15 cellular contexts compared by ENCODE assay signal in genomic region chr14:70995671-70996070, GRCh38.
DNase-seq lines count a peak whose midpoint lies in the region; ATAC-seq, FAIRE-seq and TF ChIP-seq lines count a peak whose summit lies in the region.
"Had no signal": no experiment of that assay in that cellular context is flagged by ENCODE, and none has a peak within 500 bp of the region (broad histone marks: within the 10 kb centered on the region; RNA-seq: fewer than 3 reads in every experiment).

No MANE protein-coding gene starts in this region.

- H3K36me3 ChIP-seq in cardiac muscle cell = no peaks in the 10 kb centered on the region

- H3K4me3 Mint-ChIP-seq in effector memory CD8-positive, alpha-beta T cell = peak overlapping the region; percentile 7 to 41
- no peak overlapping the region for H3K4me3 Mint-ChIP-seq in T-helper 2 cell treated with Interferon-gamma antibody and Interleukin-4, amounts not matched to agents 5 μg/mL and 100 μg/mL, for 36 hours

- no peak for TF ChIP-seq CTCF in cardiac muscle cell (IDR thresholded peaks at IDR 0.05; ENCODE audit: low read depth, low read length)
- no peak for TF ChIP-seq CTCF in D721Med (IDR thresholded peaks at IDR 0.05; ENCODE audit: insufficient read depth, missing control alignments)

- intact Hi-C loops in left cardiac atrium (cut with DNase I) = no loop called here

- DNase-seq in cardiac muscle cell (ENCODE audit: low read depth in 1 of 2, low spot score in 1 of 2) (no peak), left cardiac atrium (no peak), NCI-H460 (ENCODE audit: extremely low read depth, low read depth) (peak; percentile 34), urothelium cell line (ENCODE audit: low spot score) (no peak), NCI-H510A (lab: John Stamatoyannopoulos, UW) (no peak), D721Med (ENCODE audit: insufficient read length, low spot score) (no peak)
- DNase-seq in effector memory CD8-positive, alpha-beta T cell = no peak
- DNase-seq in T-helper 2 cell treated with Interferon-gamma antibody and Interleukin-4, amounts not matched to agents 5 μg/mL and 100 μg/mL, for 36 hours (ENCODE audit: low spot score) = no peak
- DNase-seq: activated CD4-positive, alpha-beta T cell treated with anti-CD3 and anti-CD28 coated beads, Interleukin-2, amount 50 U/mL, for 1 hour; brain microvascular endothelial cell; gastrocnemius medialis; NCI-H1436 treated with DMSO at 0.1 percent for 48 hours; NCI-H524 treated with DMSO at 0.1 percent for 48 hours; posterior cingulate gyrus had no signal

- H3K27ac Mint-ChIP-seq in effector memory CD8-positive, alpha-beta T cell = peak overlapping the region in 1 of 2 donors; percentile 88
- no peak overlapping the region for H3K27ac Mint-ChIP-seq in T-helper 2 cell treated with Interferon-gamma antibody and Interleukin-4, amounts not matched to agents 5 μg/mL and 100 μg/mL, for 36 hours

- H3K36me3 Mint-ChIP-seq in effector memory CD8-positive, alpha-beta T cell (ENCODE audit: insufficient read depth) = peaks cover 12% of the 10 kb centered on the region
- H3K36me3 Mint-ChIP-seq in T-helper 2 cell treated with Interferon-gamma antibody and Interleukin-4, amounts not matched to agents 5 μg/mL and 100 μg/mL, for 36 hours (ENCODE audit: low read depth) = peaks cover 33% of the 10 kb centered on the region

- H3K4me1 Mint-ChIP-seq in effector memory CD8-positive, alpha-beta T cell (ENCODE audit: low read depth in 2 of 2) = peaks cover 20 to 37% of the 10 kb centered on the region in 2 donors
- H3K4me1 Mint-ChIP-seq in T-helper 2 cell treated with Interferon-gamma antibody and Interleukin-4, amounts not matched to agents 5 μg/mL and 100 μg/mL, for 36 hours (ENCODE audit: low read depth) = peaks cover 34% of the 10 kb centered on the region

- FAIRE-seq in urothelium cell line (lab: Jason Lieb, UNC) (peak; percentile 53), D721Med (lab: Jason Lieb, UNC) (no peak)

- no peaks in the 10 kb centered on the region for H3K9me3 ChIP-seq in cardiac muscle cell (ENCODE audit: low read depth)
- H3K9me3 ChIP-seq: gastrocnemius medialis had no signal

- peaks cover 17% of the 10 kb centered on the region for H3K4me1 ChIP-seq in cardiac muscle cell (ENCODE audit: low read depth)
- H3K4me1 ChIP-seq: gastrocnemius medialis had no signal

- no peak overlapping the region for H3K4me3 ChIP-seq in cardiac muscle cell
- H3K4me3 ChIP-seq: gastrocnemius medialis had no signal

- peak overlapping the region; percentile 21 for H3K27ac ChIP-seq in cardiac muscle cell
- H3K27ac ChIP-seq: brain microvascular endothelial cell, gastrocnemius medialis had no signal

- H3K27me3 Mint-ChIP-seq in effector memory CD8-positive, alpha-beta T cell = no peaks in the 10 kb centered on the region
- no peaks in the 10 kb centered on the region for H3K27me3 Mint-ChIP-seq in T-helper 2 cell treated with Interferon-gamma antibody and Interleukin-4, amounts not matched to agents 5 μg/mL and 100 μg/mL, for 36 hours (ENCODE audit: low read depth)

- H3K9me3 Mint-ChIP-seq in effector memory CD8-positive, alpha-beta T cell = no peaks in the 10 kb centered on the region
- H3K9me3 Mint-ChIP-seq in T-helper 2 cell treated with Interferon-gamma antibody and Interleukin-4, amounts not matched to agents 5 μg/mL and 100 μg/mL, for 36 hours = no peaks in the 10 kb centered on the region

- no peak for ATAC-seq in left cardiac atrium
- no peak for ATAC-seq in effector memory CD8-positive, alpha-beta T cell (replicated peaks)
- ATAC-seq: gastrocnemius medialis, Panc1 had no signal

- H3K27me3 ChIP-seq in cardiac muscle cell = no peaks in the 10 kb centered on the region
- H3K27me3 ChIP-seq: brain microvascular endothelial cell, gastrocnemius medialis had no signal
